Comparison of ENCODE assay signal across 26 cellular contexts in genomic region chrX:40003071-40003981, GRCh38.
DNase-seq lines count a peak whose midpoint lies in the region; ATAC-seq and TF ChIP-seq lines count a peak whose summit lies in the region.
"Had no signal": no experiment of that assay in that cellular context is flagged by ENCODE, and none has a peak within 500 bp of the region (broad histone marks: within the 10 kb centered on the region; RNA-seq: fewer than 3 reads in every experiment).

No MANE protein-coding gene starts in this region.

- peaks cover 5 to 35% of the 10 kb centered on the region in 2 donors for H3K4me1 Mint-ChIP-seq in stimulated activated naive B cell treated with anti-CD40 and anti-IgM and Interleukin-4, amounts not matched to agents 10 μg/mL and 1 μg/mL and 100 μg/mL, for 72 hours

- peaks cover 0 to 3% of the 10 kb centered on the region in 2 donors for H3K36me3 Mint-ChIP-seq in stimulated activated naive B cell treated with anti-CD40 and anti-IgM and Interleukin-4, amounts not matched to agents 10 μg/mL and 1 μg/mL and 100 μg/mL, for 72 hours
- H3K36me3 Mint-ChIP-seq: activated naive CD4-positive, alpha-beta T cell treated with anti-CD3 and anti-CD28 coated beads, Interleukin-2, amount 50 U/mL, for 24 hours had no signal

- H3K4me3 Mint-ChIP-seq in stimulated activated naive B cell treated with anti-CD40 and anti-IgM and Interleukin-4, amounts not matched to agents 10 μg/mL and 1 μg/mL and 100 μg/mL, for 72 hours, result no peak overlapping the region
- H3K4me3 Mint-ChIP-seq: activated CD4-positive, alpha-beta T cell treated with anti-CD3 and anti-CD28 coated beads for 36 hours; activated naive CD4-positive, alpha-beta T cell treated with anti-CD3 and anti-CD28 coated beads, Interleukin-2, amount 50 U/mL, for 24 hours; activated T-helper 1 cell treated with anti-CD3 and anti-CD28 coated beads, Interleukin-12 subunit alpha, Interleukin-12 subunit beta, Interleukin-2, Interleukin-4 antibody, amounts not matched to agents 30 ng/mL and 10 ng/mL and 1 ng/mL, durations not matched to agents 14 hours and 24 hours and 36 hours had no signal

- DNase-seq in DMS53 (lab: John Stamatoyannopoulos, UW), result peak; percentile 39
- DNase-seq in DMS53 treated with DMSO at 0.1 percent for 48 hours (lab: John Stamatoyannopoulos, UW; ENCODE audit: unreplicated experiment), result no peak
- peak; percentile 8 for DNase-seq in fibroblast of pulmonary artery (ENCODE audit: low read depth)
- peak; percentile 83 for DNase-seq in osteoblast (ENCODE audit: insufficient read length, low spot score, missing footprints)
- DNase-seq in putamen (ENCODE audit: low spot score), result no peak
- DNase-seq in stimulated activated naive B cell treated with anti-CD40 and anti-IgM and Interleukin-4, amounts not matched to agents 10 μg/mL and 1 μg/mL and 100 μg/mL, for 72 hours, result no peak
- DNase-seq in OCI-M1 (lab: John Stamatoyannopoulos, UW), result no peak
- DNase-seq: activated CD4-positive, alpha-beta T cell treated with anti-CD3 and anti-CD28 coated beads for 36 hours; EL; erythroblast; KG1; NCI-H187 treated with DMSO at 0.1 percent for 48 hours; NCI-H345; nephron progenitor cell; stimulated activated CD4-positive, alpha-beta T cell treated with anti-CD3 and anti-CD28 coated beads, Interleukin-4, amount 100 ng/mL, for 24 hours; stomach; SW 1271; upper lobe of left lung had no signal

- peaks cover 36% of the 10 kb centered on the region for H3K27me3 ChIP-seq in osteoblast (ENCODE audit: insufficient read depth, low read length)
- H3K27me3 ChIP-seq: gastroesophageal sphincter had no signal

- H3K79me2 ChIP-seq in osteoblast (ENCODE audit: insufficient read depth, low read length), result no peaks in the 10 kb centered on the region

- H3K27ac Mint-ChIP-seq in stimulated activated naive B cell treated with anti-CD40 and anti-IgM and Interleukin-4, amounts not matched to agents 10 μg/mL and 1 μg/mL and 100 μg/mL, for 72 hours, result no peak overlapping the region
- H3K27ac Mint-ChIP-seq: activated CD4-positive, alpha-beta T cell treated with anti-CD3 and anti-CD28 coated beads for 36 hours; activated T-helper 1 cell treated with anti-CD3 and anti-CD28 coated beads, Interleukin-12 subunit alpha, Interleukin-12 subunit beta, Interleukin-2, Interleukin-4 antibody, amounts not matched to agents 30 ng/mL and 10 ng/mL and 1 ng/mL, durations not matched to agents 14 hours and 24 hours and 36 hours; nephron progenitor cell had no signal

- H3K4me1 ChIP-seq in osteoblast (ENCODE audit: insufficient read depth, low read length), result peaks cover 4% of the 10 kb centered on the region
- H3K4me1 ChIP-seq: prostate gland had no signal

- H2AFZ ChIP-seq in osteoblast (ENCODE audit: low read length), result no peak overlapping the region

- H3K36me3 ChIP-seq in KOPT-K1 (ENCODE audit: insufficient read depth, low read length), result no peaks in the 10 kb centered on the region
- H3K36me3 ChIP-seq in osteoblast (ENCODE audit: insufficient read depth, low read length), result no peaks in the 10 kb centered on the region
- H3K36me3 ChIP-seq: gastroesophageal sphincter, prostate gland, stomach, upper lobe of left lung had no signal

- no peak overlapping the region for H3K4me2 ChIP-seq in osteoblast (ENCODE audit: insufficient read depth, low read length)

- H3K9me3 ChIP-seq in KOPT-K1 (ENCODE audit: insufficient read depth, low read length, poor library complexity, severe bottlenecking), result no peaks in the 10 kb centered on the region
- H3K9me3 ChIP-seq in osteoblast (ENCODE audit: low read depth, low read length), result no peaks in the 10 kb centered on the region
- H3K9me3 ChIP-seq: gastroesophageal sphincter, prostate gland, upper lobe of left lung had no signal

- H3K27me3 Mint-ChIP-seq in stimulated activated naive B cell treated with anti-CD40 and anti-IgM and Interleukin-4, amounts not matched to agents 10 μg/mL and 1 μg/mL and 100 μg/mL, for 72 hours, result peaks cover 46 to 48% of the 10 kb centered on the region in 2 donors

- no peaks in the 10 kb centered on the region for H3K9me3 Mint-ChIP-seq in stimulated activated naive B cell treated with anti-CD40 and anti-IgM and Interleukin-4, amounts not matched to agents 10 μg/mL and 1 μg/mL and 100 μg/mL, for 72 hours
- H3K9me3 Mint-ChIP-seq: activated naive CD4-positive, alpha-beta T cell treated with anti-CD3 and anti-CD28 coated beads, Interleukin-2, amount 50 U/mL, for 24 hours; activated T-helper 1 cell treated with anti-CD3 and anti-CD28 coated beads, Interleukin-12 subunit alpha, Interleukin-12 subunit beta, Interleukin-2, Interleukin-4 antibody, amounts not matched to agents 30 ng/mL and 10 ng/mL and 1 ng/mL, durations not matched to agents 14 hours and 24 hours and 36 hours had no signal

- no peak for ATAC-seq in stimulated activated naive B cell treated with anti-CD40 and anti-IgM and Interleukin-4, amounts not matched to agents 10 μg/mL and 1 μg/mL and 100 μg/mL, for 72 hours (replicated peaks)
- ATAC-seq: activated CD4-positive, alpha-beta T cell treated with anti-CD3 and anti-CD28 coated beads for 36 hours; gastroesophageal sphincter had no signal

- H4K20me1 ChIP-seq in osteoblast (ENCODE audit: insufficient read depth, low read length), result no peaks in the 10 kb centered on the region

- TF ChIP-seq CTCF in fibroblast of pulmonary artery (IDR thresholded peaks at IDR 0.05; ENCODE audit: low read length, missing control alignments) (no peak), osteoblast (IDR thresholded peaks at IDR 0.05; ENCODE audit: extremely low read depth, low read depth, low read length) (no peak)

- H3K4me3 ChIP-seq in fibroblast of pulmonary artery (replicated peaks; ENCODE audit: low read depth, low read length) (no peak overlapping the region), osteoblast (ENCODE audit: insufficient read depth, low read length) (no peak overlapping the region)
- H3K4me3 ChIP-seq: gastroesophageal sphincter, prostate gland, stomach, upper lobe of left lung had no signal

- H3K27ac ChIP-seq in KOPT-K1 (ENCODE audit: low read depth, low read length, poor library complexity, severe bottlenecking), result peak overlapping the region; percentile 50
- H3K27ac ChIP-seq in osteoblast (ENCODE audit: low read depth, low read length), result no peak overlapping the region
- H3K27ac ChIP-seq: 22Rv1, gastroesophageal sphincter, HL-60, prostate gland, RWPE1, upper lobe of left lung had no signal

Comparison
In these comparisons a context has a peak if more than half of its experiments do, and no peak if none do; other contexts are left out.
1. DNase-seq: peak in DMS53 (single experiment), fibroblast of pulmonary artery (single experiment) and osteoblast (single experiment); none in DMS53 treated with DMSO at 0.1 percent for 48 hours (single experiment), putamen (single experiment), stimulated activated naive B cell treated with anti-CD40 and anti-IgM and Interleukin-4, amounts not matched to agents 10 μg/mL and 1 μg/mL and 100 μg/mL, for 72 hours (single experiment) and OCI-M1 (single experiment).